22 cellular contexts compared by ENCODE assay signal in the genomic region with DNA sequence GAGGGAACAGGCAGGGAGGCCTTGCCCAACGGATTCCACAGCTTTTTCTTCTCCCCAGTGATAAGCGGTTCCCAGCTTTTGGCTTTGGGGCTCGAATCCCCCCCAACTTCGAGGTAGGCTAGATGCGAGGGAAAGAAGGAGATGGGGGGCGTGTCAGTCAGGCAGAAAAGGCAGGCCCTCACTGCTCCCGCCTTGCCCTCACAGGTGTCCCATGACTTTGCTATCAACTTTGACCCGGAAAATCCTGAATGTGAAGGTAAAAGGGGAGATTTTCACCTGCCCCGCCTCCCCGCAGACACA. TPM values are rescaled to one million over a fixed set of nuclear protein-coding genes. Genes with fewer than 3 reads are reported as not detected.
"Had no signal": no experiment of that assay in that cellular context is flagged by ENCODE, and none has a peak within 500 bp of the region (broad histone marks: within the 10 kb centered on the region; RNA-seq: fewer than 3 reads in every experiment).

No MANE protein-coding gene starts in this region.

- H3K27ac ChIP-seq: HL-60, RWPE1 had no signal

- H3K9me3 ChIP-seq: SK-N-SH had no signal

- DNase-seq: KBM-7, MV-4-11, NCI-H1048, NCI-H1105, NCI-H1436 treated with DMSO at 0.1 percent for 48 hours, NCI-H1694, NCI-H187 treated with DMSO at 0.1 percent for 48 hours, NCI-H2029 treated with DMSO at 0.1 percent for 48 hours, NCI-H2107, NCI-H2227 treated with DMSO at 0.1 percent for 48 hours, NCI-H524, NCI-H526 treated with DMSO at 0.1 percent for 48 hours, NCI-H774, SHP77, SK-N-SH, SW 1271 had no signal

- H3K9ac ChIP-seq: SK-N-SH had no signal

- H3K4me2 ChIP-seq: SK-N-SH had no signal

RNA-seq across cellular contexts. Expression of gene CPNE6, which starts 4.9 kb away (rescaled TPM):
- total RNA-seq: LHCN-M2, MCF 10A, NCI-H460, SK-MEL-5 had no signal
- polyA plus RNA-seq: SK-N-SH had no signal

RNA-seq across cellular contexts. Expression of gene CARMIL3, which starts 24.4 kb away (rescaled TPM):
- total RNA-seq: MCF 10A had no signal
